ENCODE assay signal across 8 cellular contexts in genomic region chr15:22714358-22715132, GRCh38.
DNase-seq lines count a peak whose midpoint lies in the region; ATAC-seq and TF ChIP-seq lines count a peak whose summit lies in the region.
"Not testable (repeated sequence)": the region's sequence is repeated elsewhere in the genome, so short reads cannot be mapped to it uniquely, and the experiment has no call there.

No MANE protein-coding gene starts in this region.

- not testable (repeated sequence) for H2BK5ac ChIP-seq in neuronal stem cell (ENCODE audit: low read length)

- H2BK12ac ChIP-seq in neuronal stem cell (ENCODE audit: low read length), result not testable (repeated sequence)

- DNase-seq in H7 (peak; percentile 8), NOMO-1 treated with DMSO at 0.1 percent for 48 hours (lab: John Stamatoyannopoulos, UW; ENCODE audit: unreplicated experiment) (peak; percentile 50), iPS-NIHi11 (ENCODE audit: low spot score) (peak; percentile 7)
- not testable (repeated sequence) for DNase-seq in endothelial cell (ENCODE audit: low spot score); neuronal stem cell (ENCODE audit: low spot score); stimulated activated naive B cell treated with anti-CD40 and anti-IgM and Interleukin-4, amounts not matched to agents 10 μg/mL and 1 μg/mL and 100 μg/mL, for 72 hours

- not testable (repeated sequence) for H3K4me1 Mint-ChIP-seq in activated naive CD8-positive, alpha-beta T cell (ENCODE audit: low read depth); endothelial cell (ENCODE audit: unreplicated experiment); stimulated activated naive B cell treated with anti-CD40 and anti-IgM and Interleukin-4, amounts not matched to agents 10 μg/mL and 1 μg/mL and 100 μg/mL, for 72 hours

- not testable (repeated sequence) for H3K9ac ChIP-seq in neuronal stem cell (ENCODE audit: low read depth, low read length, poor library complexity)

- not testable (repeated sequence) for H3K18ac ChIP-seq in neuronal stem cell (ENCODE audit: low read length)

- not testable (repeated sequence) for H3K79me1 ChIP-seq in neuronal stem cell (ENCODE audit: low read depth, low read length)

- H3K4me3 ChIP-seq in ACC112 (ENCODE audit: low read depth, low read length), result peak overlapping the region; percentile 61
- peak overlapping the region; percentile 20 for H3K4me3 ChIP-seq in H7 (ENCODE audit: insufficient read depth, low read depth, low read length)
- H3K4me3 ChIP-seq in neuronal stem cell (ENCODE audit: low read length in 2 of 2), result not testable (repeated sequence)

- peak overlapping the region; percentile 25 for H3K4me2 ChIP-seq in neuronal stem cell (ENCODE audit: insufficient read depth, low read length, poor library complexity, severe bottlenecking)

- not testable (repeated sequence) for H3K36me3 Mint-ChIP-seq in activated naive CD8-positive, alpha-beta T cell; endothelial cell (ENCODE audit: low read depth, unreplicated experiment); stimulated activated naive B cell treated with anti-CD40 and anti-IgM and Interleukin-4, amounts not matched to agents 10 μg/mL and 1 μg/mL and 100 μg/mL, for 72 hours

- not testable (repeated sequence) for H4K8ac ChIP-seq in neuronal stem cell (ENCODE audit: low read depth, low read length)

- ATAC-seq in stimulated activated naive B cell treated with anti-CD40 and anti-IgM and Interleukin-4, amounts not matched to agents 10 μg/mL and 1 μg/mL and 100 μg/mL, for 72 hours (replicated peaks), result peak; percentile 44 to 52

- H3K27me3 ChIP-seq in ACC112 (ENCODE audit: insufficient read depth, low read length); H7 (ENCODE audit: control insufficient read depth, insufficient read depth, low read length); neuronal stem cell (ENCODE audit: control insufficient read depth in 3 of 3, insufficient read depth in 3 of 3, low read depth in 1 of 3, low read length in 3 of 3): not testable (repeated sequence)

- not testable (repeated sequence) for H3K23ac ChIP-seq in neuronal stem cell (ENCODE audit: low read depth, low read length, poor library complexity)

- H3K27ac Mint-ChIP-seq in activated naive CD8-positive, alpha-beta T cell; endothelial cell (ENCODE audit: unreplicated experiment); stimulated activated naive B cell treated with anti-CD40 and anti-IgM and Interleukin-4, amounts not matched to agents 10 μg/mL and 1 μg/mL and 100 μg/mL, for 72 hours: not testable (repeated sequence)

- not testable (repeated sequence) for H3K27ac ChIP-seq in ACC112 (ENCODE audit: low read depth, low read length); neuronal stem cell (replicated peaks; ENCODE audit: low read length)

- H3K4me3 Mint-ChIP-seq in activated naive CD8-positive, alpha-beta T cell, result peak overlapping the region; percentile 78
- H3K4me3 Mint-ChIP-seq in endothelial cell (ENCODE audit: unreplicated experiment), result peak overlapping the region; percentile 62
- H3K4me3 Mint-ChIP-seq in stimulated activated naive B cell treated with anti-CD40 and anti-IgM and Interleukin-4, amounts not matched to agents 10 μg/mL and 1 μg/mL and 100 μg/mL, for 72 hours, result peak overlapping the region in 1 of 2 donors; percentile 64

- not testable (repeated sequence) for H4K91ac ChIP-seq in neuronal stem cell (ENCODE audit: low read depth, low read length, poor library complexity)

- not testable (repeated sequence) for H2AFZ ChIP-seq in ACC112 (ENCODE audit: low read length, unreplicated experiment); neuronal stem cell (ENCODE audit: low read length)

- not testable (repeated sequence) for H3K4me1 ChIP-seq in ACC112 (ENCODE audit: control insufficient read depth, insufficient read depth, low read length, unreplicated experiment); neuronal stem cell (ENCODE audit: control insufficient read depth in 2 of 2, insufficient read depth in 1 of 2, low read depth in 1 of 2, low read length in 2 of 2)

- H2BK120ac ChIP-seq in neuronal stem cell (ENCODE audit: low read depth, low read length), result not testable (repeated sequence)

- WGBS in neuronal stem cell (ENCODE audit: extremely low coverage in 2 of 2, insufficient read length in 2 of 2, insufficient replicate concordance in 1 of 2), 2 donors, result no CpG with 5 or more reads among the region's 77 CpGs

- H2BK15ac ChIP-seq in neuronal stem cell (ENCODE audit: low read length), result not testable (repeated sequence)

- H3K27me3 Mint-ChIP-seq in activated naive CD8-positive, alpha-beta T cell; endothelial cell (ENCODE audit: unreplicated experiment): not testable (repeated sequence)
- peaks cover 19 to 27% of the 10 kb centered on the region in 2 donors for H3K27me3 Mint-ChIP-seq in stimulated activated naive B cell treated with anti-CD40 and anti-IgM and Interleukin-4, amounts not matched to agents 10 μg/mL and 1 μg/mL and 100 μg/mL, for 72 hours

- not testable (repeated sequence) for H3K9me3 ChIP-seq in neuronal stem cell (replicated peaks in 1 of 2; ENCODE audit: control insufficient read depth in 2 of 2, insufficient read depth in 1 of 2, low read depth in 1 of 2, low read length in 2 of 2)

- H3K14ac ChIP-seq in neuronal stem cell (ENCODE audit: low read length), result not testable (repeated sequence)

- not testable (repeated sequence) for H3K36me3 ChIP-seq in ACC112 (ENCODE audit: insufficient read depth, low read length); H7 (replicated peaks; ENCODE audit: control insufficient read depth, insufficient read depth, low read length); neuronal stem cell (replicated peaks in 1 of 2; ENCODE audit: control insufficient read depth in 2 of 2, insufficient read depth in 2 of 2, low read length in 2 of 2)

- not testable (repeated sequence) for H3K79me2 ChIP-seq in ACC112 (ENCODE audit: control insufficient read depth, insufficient read depth, low read length, unreplicated experiment)

- not testable (repeated sequence) for H3K4ac ChIP-seq in neuronal stem cell (ENCODE audit: low read length)

- H2AK5ac ChIP-seq in neuronal stem cell (ENCODE audit: low read depth, low read length), result not testable (repeated sequence)

- TF ChIP-seq CTCF in endothelial cell (IDR thresholded peaks at IDR 0.05; ENCODE audit: unreplicated experiment), result not testable (repeated sequence)

- not testable (repeated sequence) for H3K9me3 Mint-ChIP-seq in activated naive CD8-positive, alpha-beta T cell (ENCODE audit: low read depth); endothelial cell (ENCODE audit: unreplicated experiment); stimulated activated naive B cell treated with anti-CD40 and anti-IgM and Interleukin-4, amounts not matched to agents 10 μg/mL and 1 μg/mL and 100 μg/mL, for 72 hours
